Comparison of ENCODE assay signal across 8 cellular contexts in genomic region chr11:112025682-112026081, GRCh38. TPM values are rescaled to one million over a fixed set of nuclear protein-coding genes. Genes with fewer than 3 reads are reported as not detected.
DNase-seq lines count a peak whose midpoint lies in the region; ATAC-seq and TF ChIP-seq lines count a peak whose summit lies in the region.

No MANE protein-coding gene starts in this region.

- H3K9me3 ChIP-seq in CD8-positive, alpha-beta T cell (ENCODE audit: low read length), result no peaks in the 10 kb centered on the region
- H3K9me3 ChIP-seq in RWPE2 (ENCODE audit: severe bottlenecking) (no peaks in the 10 kb centered on the region), esophagus (ENCODE audit: control insufficient read depth in 2 of 2, insufficient read depth in 1 of 2, low read depth in 1 of 2, low read length in 1 of 2) (no peaks in the 10 kb centered on the region)

- peaks cover 28% of the 10 kb centered on the region for H3K4me1 Mint-ChIP-seq in CD8-positive, alpha-beta T cell (ENCODE audit: low read depth)
- peaks cover 17 to 37% (median 36%) of the 10 kb centered on the region in 3 donors for H3K4me1 Mint-ChIP-seq in naive B cell

- no peaks in the 10 kb centered on the region for H3K27me3 ChIP-seq in CD8-positive, alpha-beta T cell (ENCODE audit: insufficient read depth, low read length)
- H3K27me3 ChIP-seq in RWPE2 (ENCODE audit: insufficient read depth, poor library complexity, severe bottlenecking) (no peaks in the 10 kb centered on the region), esophagus (ENCODE audit: control insufficient read depth in 1 of 2, insufficient read depth in 2 of 2, low read length in 2 of 2) (no peaks in the 10 kb centered on the region)

- peaks cover 41% of the 10 kb centered on the region for H3K36me3 Mint-ChIP-seq in CD8-positive, alpha-beta T cell
- H3K36me3 Mint-ChIP-seq in naive B cell, result peaks cover 7 to 16% of the 10 kb centered on the region in 2 donors

- peak overlapping the region; percentile 95 for H3K4me3 ChIP-seq in CD8-positive, alpha-beta T cell (ENCODE audit: low read depth, low read length)
- peak overlapping the region; percentile 75 for H3K4me3 ChIP-seq in RWPE2 (ENCODE audit: severe bottlenecking)
- H3K4me3 ChIP-seq in esophagus (ENCODE audit: low read depth in 1 of 2, low read length in 2 of 2), result peak overlapping the region; percentile 87 to 94

- intact Hi-C loops in CD8-positive, alpha-beta T cell (cut with DNase I, micrococcal nuclease), result loop anchor here (1.0 to 2.0 kb wide), 6 partner anchors 49 to 146 kb away; partner anchors contain the start of genes NKAPD1 (in 2 of the 2), PIH1D2 (in 2 of the 2), SDHD (in 2 of the 2) and TIMM8B (in 2 of the 2)
- intact Hi-C loops in posterior vena cava (cut with DNase I), result no loop called here

- ATAC-seq in CD8-positive, alpha-beta T cell, result no peak
- ATAC-seq in GM21423 (IDR thresholded peaks at IDR 0.05; ENCODE audit: unreplicated experiment), result peak; percentile 7
- ATAC-seq in RWPE2 (ENCODE audit: low read depth), result peak; percentile 17
- no peak for ATAC-seq in naive B cell (ENCODE audit: low read depth in 2 of 2)

- 0% methylated on average over 9 of the region's 9 CpGs for WGBS in esophagus, 2 donors

- H3K36me3 ChIP-seq in CD8-positive, alpha-beta T cell (ENCODE audit: insufficient read depth, low read length), result no peaks in the 10 kb centered on the region
- H3K36me3 ChIP-seq in RWPE2 (ENCODE audit: low read depth), result peaks cover 31% of the 10 kb centered on the region
- H3K36me3 ChIP-seq in esophagus (ENCODE audit: control insufficient read depth in 2 of 2, insufficient read depth in 2 of 2, low read length in 1 of 2), result peaks cover 8 to 11% of the 10 kb centered on the region in 2 donors

- no peaks in the 10 kb centered on the region for H3K27me3 Mint-ChIP-seq in CD8-positive, alpha-beta T cell (ENCODE audit: low read depth)
- no peaks in the 10 kb centered on the region for H3K27me3 Mint-ChIP-seq in naive B cell

- POLR2A ChIA-PET in CD8-positive, alpha-beta T cell (lab: Charles Lee), result no interaction called here

- DNase-seq in CD8-positive, alpha-beta T cell, result peak in 1 of 7 experiments; percentile 23
- DNase-seq in RWPE2 (ENCODE audit: low spot score), result no peak
- no peak for DNase-seq in naive B cell
- DNase-seq in NCI-H146 treated with DMSO at 0.1 percent for 48 hours (lab: John Stamatoyannopoulos, UW; ENCODE audit: unreplicated experiment), result no peak
- no peak for DNase-seq in posterior vena cava (ENCODE audit: low spot score)
- no peak for DNase-seq in central memory CD4-positive, alpha-beta T cell

- peak overlapping the region; percentile 98 for H3K27ac Mint-ChIP-seq in CD8-positive, alpha-beta T cell
- peak overlapping the region; percentile 33 to 99 (median 98) for H3K27ac Mint-ChIP-seq in naive B cell

- CTCF ChIA-PET in CD8-positive, alpha-beta T cell (lab: Charles Lee), result interaction anchor here (1.0 kb wide), 1 partner anchor 94 kb away, joined by 3 read pairs; no protein-coding TSS in a partner anchor

- H3K4me3 Mint-ChIP-seq in CD8-positive, alpha-beta T cell, result peak overlapping the region; percentile 100
- peak overlapping the region; percentile 99 to 100 (median 100) for H3K4me3 Mint-ChIP-seq in naive B cell

- no peaks in the 10 kb centered on the region for H3K9me3 Mint-ChIP-seq in CD8-positive, alpha-beta T cell
- H3K9me3 Mint-ChIP-seq in naive B cell, result no peaks in the 10 kb centered on the region

- peak overlapping the region; percentile 68 for H3K27ac ChIP-seq in CD8-positive, alpha-beta T cell (ENCODE audit: low read depth, low read length)
- H3K27ac ChIP-seq in RWPE2 (ENCODE audit: poor library complexity, severe bottlenecking), result peak overlapping the region; percentile 56
- peak overlapping the region; percentile 86 to 94 for H3K27ac ChIP-seq in esophagus (ENCODE audit: low read depth in 2 of 2, low read length in 1 of 2)

- H3K4me1 ChIP-seq in CD8-positive, alpha-beta T cell (ENCODE audit: insufficient read depth, low read length), result peaks cover 21% of the 10 kb centered on the region
- peaks cover 4% of the 10 kb centered on the region for H3K4me1 ChIP-seq in RWPE2 (ENCODE audit: insufficient read depth, poor library complexity, severe bottlenecking)
- no peaks in the 10 kb centered on the region for H3K4me1 ChIP-seq in esophagus (ENCODE audit: control insufficient read depth in 2 of 2, insufficient read depth in 2 of 2, low read length in 1 of 2)

- TF ChIP-seq CTCF in CD8-positive, alpha-beta T cell (IDR thresholded peaks at IDR 0.05), result no peak
- TF ChIP-seq CTCF in RWPE2 (IDR thresholded peaks at IDR 0.05; ENCODE audit: poor library complexity, severe bottlenecking), result no peak

RNA-seq across cellular contexts. Expression of gene DLAT, which starts 0.5 kb away (rescaled TPM):
- total RNA-seq in CD8-positive, alpha-beta T cell, result 10 to 100 TPM; 14.5 to 14.7 TPM
- 10 to 100 TPM in 1 of 2 donors, 1 to 10 TPM in 1; 9.7 to 22.6 TPM for polyA plus RNA-seq in esophagus
- 10 to 100 TPM; 24.6 to 38.8 (median 28.0) TPM for polyA plus RNA-seq in naive B cell (ENCODE audit: low read depth in 6 of 6)
- total RNA-seq in posterior vena cava, result 10 to 100 TPM; 22.8 to 25.5 TPM

RNA-seq across cellular contexts. Expression of gene PIH1D2, which starts 48.1 kb away (rescaled TPM):
- under 1 TPM in 1 of 2 experiments, not detected in 1; 0.35 TPM for total RNA-seq in CD8-positive, alpha-beta T cell
- polyA plus RNA-seq in esophagus (1 to 10 TPM; 1.7 to 1.8 TPM), naive B cell (ENCODE audit: low read depth in 6 of 6) (not detected)
- 1 to 10 TPM in 1 of 2 donors, under 1 TPM in 1; 0.86 to 1.7 TPM for total RNA-seq in posterior vena cava

RNA-seq across cellular contexts. Expression of gene NKAPD1, which starts 48.4 kb away (rescaled TPM):
- total RNA-seq in CD8-positive, alpha-beta T cell, result 10 to 100 TPM; 16.3 to 17.0 TPM
- 10 to 100 TPM in 1 of 2 donors, 1 to 10 TPM in 1; 9.0 to 10.8 TPM for polyA plus RNA-seq in esophagus
- 10 to 100 TPM in 4 of 6 donors, 1 to 10 TPM in 2; 3.7 to 18.6 (median 10.7) TPM for polyA plus RNA-seq in naive B cell (ENCODE audit: low read depth in 6 of 6)
- total RNA-seq in posterior vena cava, result 10 to 100 TPM; 14.0 to 15.0 TPM

Comparison
In these comparisons a context has a peak if more than half of its experiments do, and no peak if none do; other contexts are left out.
1. ATAC-seq: peak in GM21423 (single experiment) and RWPE2 (single experiment); none in CD8-positive, alpha-beta T cell (single experiment) and naive B cell (0 of 2).
2. intact Hi-C loops: an anchor here in CD8-positive, alpha-beta T cell (1.0 to 2.0 kb wide); none called in posterior vena cava.
3. Peak in every context shown above with its lines, with median percentiles within 50 percentile points of each other: H3K27ac ChIP-seq and H3K4me3 ChIP-seq.